Comparison of ENCODE assay signal across 21 cellular contexts in genomic region chr5:86688414-86688813, GRCh38.
"Had no signal": no experiment of that assay in that cellular context is flagged by ENCODE, and none has a peak within 500 bp of the region (broad histone marks: within the 10 kb centered on the region; RNA-seq: fewer than 3 reads in every experiment).

No MANE protein-coding gene starts in this region.

- H3K4me1 ChIP-seq: heart right ventricle, stomach had no signal

- FAIRE-seq: colon, endothelial cell of umbilical vein, islet of Langerhans, small intestine, urothelium cell line had no signal

- H3K27ac ChIP-seq: heart right ventricle, stomach had no signal

- H3K9me3 ChIP-seq: mucosa of descending colon, stomach had no signal

- H3K27me3 ChIP-seq: heart right ventricle, stomach had no signal

- H3K4me3 ChIP-seq: heart right ventricle, mucosa of descending colon, stomach had no signal

- ATAC-seq: heart right ventricle; left colon; mucosa of descending colon; naive thymus-derived CD8-positive, alpha-beta T cell; right cardiac atrium had no signal

- DNase-seq: cerebellar nuclear complex; effector CD4-positive, alpha-beta T cell; endodermal cell; foreskin melanocyte; heart right ventricle; hypothalamus; left colon; mammary epithelial cell; mucosa of descending colon; naive thymus-derived CD8-positive, alpha-beta T cell; posterior cingulate gyrus; right cardiac atrium; small intestine; stimulated activated CD4-positive, alpha-beta T cell treated with anti-CD3 and anti-CD28 coated beads, Interleukin-12 subunit alpha, Interleukin-12 subunit beta, amount 100 ng/mL, for 4 hours; stimulated activated naive CD4-positive, alpha-beta T cell; stomach; substantia nigra had no signal

- H3K36me3 ChIP-seq: heart right ventricle, stomach had no signal
